In genomic region chr15:42707068-42707467, GRCh38 we compare ENCODE assay signal across 17 cellular contexts. TPM values are rescaled to one million over a fixed set of nuclear protein-coding genes. Genes with fewer than 3 reads are reported as not detected.
DNase-seq lines count a peak whose midpoint lies in the region; ATAC-seq, FAIRE-seq and TF ChIP-seq lines count a peak whose summit lies in the region.
"Had no signal": no experiment of that assay in that cellular context is flagged by ENCODE, and none has a peak within 500 bp of the region (broad histone marks: within the 10 kb centered on the region; RNA-seq: fewer than 3 reads in every experiment).

No MANE protein-coding gene starts in this region.

- peak; percentile 84 for DNase-seq in DMS53 (lab: John Stamatoyannopoulos, UW)
- DNase-seq in NCI-H446 treated with DMSO at 0.1 percent for 48 hours (lab: John Stamatoyannopoulos, UW): peak; percentile 24
- DNase-seq in dermis blood vessel endothelial cell: peak; percentile 56
- DNase-seq in HepG2 (ENCODE audit: low spot score): no peak
- DNase-seq in middle frontal gyrus (ENCODE audit: extremely low spot score, low spot score): no peak
- no peak for DNase-seq in DMS114 treated with DMSO at 0.1 percent for 48 hours (lab: John Stamatoyannopoulos, UW; ENCODE audit: unreplicated experiment)
- no peak for DNase-seq in medulla oblongata (ENCODE audit: extremely low spot score)
- DNase-seq in central memory CD4-positive, alpha-beta T cell: no peak
- DNase-seq: activated CD4-positive, alpha-beta T cell treated with anti-CD3 and anti-CD28 coated beads, Interleukin-2, amount 50 U/mL, for 4 hours; activated naive CD4-positive, alpha-beta T cell treated with anti-CD3 and anti-CD28 coated beads, Interleukin-2, amount 10 ng/mL, durations not matched to agents 7 days and 5 days; activated T-cell treated with anti-CD3 and anti-CD28 coated beads, Interleukin-2, amount 50 U/mL, for 1 hour; effector CD4-positive, alpha-beta T cell; left colon; NCI-H1092 treated with DMSO at 0.1 percent for 48 hours; stimulated activated CD4-positive, alpha-beta T cell treated with anti-CD3 and anti-CD28 coated beads, Interleukin-4, amount 100 ng/mL, for 1 hour had no signal

- no peaks in the 10 kb centered on the region for H3K79me2 ChIP-seq in HepG2 (ENCODE audit: insufficient read depth, low read length)

- no peak for TF ChIP-seq POLR2A in HepG2 (IDR thresholded peaks at IDR 0.05; ENCODE audit: insufficient read depth in 1 of 2, low read depth in 2 of 2, low read length in 2 of 2)

- no peak for TF ChIP-seq EP300 in HepG2 (IDR thresholded peaks at IDR 0.05; ENCODE audit: low read depth in 2 of 2, low read length in 2 of 2)
- no peak for TF ChIP-seq EP300 in HepG2 (CRISPR knock-in tag; IDR thresholded peaks at IDR 0.05; ENCODE audit: borderline replicate concordance)

- no TSS peak for BruUV-seq in HepG2 (replicated peaks; lab: Mats Ljungman, UMichigan)

- FAIRE-seq in HepG2 (lab: Jason Lieb, UNC): no peak
- FAIRE-seq: frontal cortex had no signal

- no peak for TF ChIP-seq RAD21 in HepG2 (CRISPR knock-in tag; IDR thresholded peaks at IDR 0.05)

- CTCF ChIA-PET in HepG2 (lab: Yijun Ruan, JAX; ENCODE audit: low intra/inter-chr PET ratio, low total read pairs): no interaction called here

- H3K4me3 ChIP-seq in HepG2 (replicated peaks in 1 of 3; ENCODE audit: insufficient read depth in 1 of 3, low read depth in 2 of 3, low read length in 3 of 3): no peak overlapping the region
- H3K4me3 ChIP-seq: suprapubic skin had no signal

- no peak for ATAC-seq in HepG2
- ATAC-seq: left colon had no signal

- no peaks in the 10 kb centered on the region for H3K9me3 ChIP-seq in HepG2 (ENCODE audit: low read length)
- H3K9me3 ChIP-seq: suprapubic skin had no signal

- 94% methylated on average over 2 of the region's 2 CpGs for WGBS in HepG2 (ENCODE audit: low lambda C conversion rate)

- 0 out of 5 replicates have a peak, but pooled peaks cover 0 to 1% of the 10 kb centered on the region in 2 experiments for H3K36me3 ChIP-seq in HepG2 (replicated peaks in 1 of 2; ENCODE audit: control insufficient read depth in 1 of 2, insufficient read depth in 2 of 2, low read length in 2 of 2)
- H3K36me3 ChIP-seq: suprapubic skin had no signal

- in situ Hi-C loops in HepG2 (cut with HindIII; ENCODE audit: extremely low pct_ligation_motif_present, low pct_unique_long_range_greater_than_20kb): loop anchor here (25.0 kb wide), 1 partner anchor 505 kb away; the partner anchor contains the start of gene EPB42

- H3K27ac ChIP-seq in HepG2 (ENCODE audit: extremely low read length, insufficient read depth, low read length): no peak overlapping the region
- H3K27ac ChIP-seq: suprapubic skin had no signal

- no peak overlapping the region for H3K4me2 ChIP-seq in HepG2 (ENCODE audit: low read depth, low read length)

- POLR2A ChIA-PET in HepG2 (lab: Yijun Ruan, JAX): no interaction called here

- H3K9ac ChIP-seq in HepG2 (ENCODE audit: insufficient read depth, low read depth, low read length): no peak overlapping the region

- no peak for TF ChIP-seq CTCF in HepG2 (CRISPR knock-in tag; IDR thresholded peaks at IDR 0.05)

- intact Hi-C loops in HepG2 (cut with micrococcal nuclease; ENCODE audit: unreplicated experiment): no loop called here

- H4K20me1 ChIP-seq in HepG2 (ENCODE audit: insufficient read depth, low read length): no peaks in the 10 kb centered on the region

- H3K27me3 ChIP-seq in HepG2 (ENCODE audit: control insufficient read depth in 1 of 2, insufficient read depth in 2 of 2, low read length in 2 of 2): no peaks in the 10 kb centered on the region
- H3K27me3 ChIP-seq: suprapubic skin had no signal

- peaks cover 17% of the 10 kb centered on the region for H3K4me1 ChIP-seq in HepG2 (ENCODE audit: insufficient read depth, low read length)

- no peak overlapping the region for H2AFZ ChIP-seq in HepG2 (ENCODE audit: low read length)

TF ChIP-seq in HepG2, 621 proteins besides CTCF, POLR2A, EP300 and RAD21:
- TF ChIP-seq ZUFSP (CRISPR knock-in tag; IDR thresholded peaks at IDR 0.05; ENCODE audit: borderline replicate concordance): no peak
- peak; percentile 76 for TF ChIP-seq NFE2L2 (IDR thresholded peaks at IDR 0.05; ENCODE audit: low read length)
- TF ChIP-seq MAFK (conservative IDR thresholded peaks at IDR 0.05 in 1 of 2, IDR thresholded peaks at IDR 0.05 in 1 of 2; ENCODE audit: low read length in 2 of 2): peak in 1 of 2 experiments; percentile 46; a peak in 2 of 4 replicates
TF ChIP-seq in HepG2: peak in this region for 2.

RNA-seq across cellular contexts. Expression of gene CDAN1, which starts 29.9 kb away (rescaled TPM):
- 12.9 and 17.0 TPM in 2 replicates for total RNA-seq in dermis blood vessel endothelial cell
- 10.8 and 16.1 TPM in 2 replicates for total RNA-seq in HepG2 (2016; rRNA removed; fragmentation: Illumina TruSeq; extraction: Trizol)
- 5.1 and 5.9 TPM in 2 replicates for total RNA-seq in HepG2 (2016; cell fraction: cytosol; rRNA removed; fragmentation: Illumina TruSeq; extraction: Trizol; ENCODE audit: low read depth)
- 8.8 and 15.2 TPM in 2 replicates for total RNA-seq in HepG2 (2016; cell fraction: insoluble cytoplasmic fraction; rRNA removed; fragmentation: Illumina TruSeq; extraction: Trizol)
- total RNA-seq in HepG2 (2016; cell fraction: membrane; rRNA removed; fragmentation: Illumina TruSeq; extraction: Trizol): 6.3 and 6.5 TPM in 2 replicates
- total RNA-seq in HepG2 (2016; cell fraction: nucleus; rRNA removed; fragmentation: Illumina TruSeq; extraction: Trizol): 17.7 and 18.9 TPM in 2 replicates
- 5.0 and 7.3 TPM in 2 replicates for polyA plus RNA-seq in HepG2 (2011; rRNA removed)
- 3.8 and 4.0 TPM in 2 replicates for polyA plus RNA-seq in HepG2 (2011; cell fraction: cytosol; rRNA removed)
- 19.5 and 23.8 TPM in 2 replicates for polyA plus RNA-seq in HepG2 (2011; cell fraction: nucleus; rRNA removed)
- 7.2 and 7.6 TPM in 2 replicates for polyA plus RNA-seq in HepG2 (2012)
- polyA plus RNA-seq in HepG2 (2016; cell fraction: cytosol; fragmentation: Illumina TruSeq; extraction: Trizol; ENCODE audit: low read depth): 1.5 and 1.7 TPM in 2 replicates
- 7.6 and 9.1 TPM in 2 replicates for polyA plus RNA-seq in HepG2 (2016; cell fraction: insoluble cytoplasmic fraction; fragmentation: Illumina TruSeq; extraction: Trizol; ENCODE audit: low read depth)
- polyA plus RNA-seq in HepG2 (2016; cell fraction: membrane; fragmentation: Illumina TruSeq; extraction: Trizol; ENCODE audit: low read depth): 2.6 and 3.4 TPM in 2 replicates
- polyA plus RNA-seq in HepG2 (2016; cell fraction: nucleus; fragmentation: Illumina TruSeq; extraction: Trizol; ENCODE audit: insufficient read depth, low read depth): 33.4 and 36.1 TPM in 2 replicates
- polyA minus RNA-seq in HepG2 (2011; rRNA and poly(A)+ RNA removed; ENCODE audit: low replicate concordance): 9.8 and 12.9 TPM in 2 replicates
- 4.0 and 5.0 TPM in 2 replicates for polyA minus RNA-seq in HepG2 (2011; cell fraction: cytosol; rRNA and poly(A)+ RNA removed)
- polyA minus RNA-seq in HepG2 (2011; cell fraction: nucleus; rRNA and poly(A)+ RNA removed): 16.9 and 18.9 TPM in 2 replicates

Comparison
In these comparisons a context has a peak if more than half of its experiments do, and no peak if none do; other contexts are left out.
1. DNase-seq: peak in DMS53 (single experiment), NCI-H446 treated with DMSO at 0.1 percent for 48 hours (single experiment) and dermis blood vessel endothelial cell (single experiment); none in HepG2 (single experiment), middle frontal gyrus (single experiment), DMS114 treated with DMSO at 0.1 percent for 48 hours (single experiment), medulla oblongata (single experiment) and central memory CD4-positive, alpha-beta T cell (single experiment).